In genomic region chr4:6986781-6987565, GRCh38 we compare ENCODE assay signal across 1 cellular context.
TF ChIP-seq lines count a peak whose summit lies in the region.

No MANE protein-coding gene starts in this region.

TF ChIP-seq in WTC11, 78 proteins besides CTCF, POLR2A, EP300 and RAD21 (continued from another document):
- TF ChIP-seq E2F4 (CRISPR knock-in tag; IDR thresholded peaks at IDR 0.05; ENCODE audit: borderline replicate concordance, low read depth), result no peak
- no peak for TF ChIP-seq NR2C2 (CRISPR knock-in tag; IDR thresholded peaks at IDR 0.05)
- peak; percentile 59 for TF ChIP-seq FOXK1 (CRISPR knock-in tag; IDR thresholded peaks at IDR 0.05)
- 0 out of 2 replicates have a peak, but pooled peaks have one; percentile 33 for TF ChIP-seq NFE2L1 (CRISPR knock-in tag; IDR thresholded peaks at IDR 0.05)
- TF ChIP-seq ATF2 (CRISPR knock-in tag; IDR thresholded peaks at IDR 0.05; ENCODE audit: borderline replicate concordance, low read depth), result no peak
TF ChIP-seq in WTC11: peak in this region for 14.
